Comparison of ENCODE assay signal across 23 cellular contexts in genomic region chr2:38783586-38783985, GRCh38.
"Had no signal": no experiment of that assay in that cellular context is flagged by ENCODE, and none has a peak within 500 bp of the region (broad histone marks: within the 10 kb centered on the region; RNA-seq: fewer than 3 reads in every experiment).

No MANE protein-coding gene starts in this region.

- FAIRE-seq: astrocyte, colon, endothelial cell of umbilical vein, urothelium cell line had no signal

- H3K9me3 Mint-ChIP-seq: activated naive CD8-positive, alpha-beta T cell treated with anti-CD3 and anti-CD28 coated beads for 36 hours; activated T-helper 2 cell treated with anti-CD3 and anti-CD28 coated beads, Interferon-gamma antibody, Interleukin-2, Interleukin-4, amounts not matched to agents 10 μg/mL and 5 μg/mL and 100 μg/mL, durations not matched to agents 14 hours and 24 hours and 36 hours; central memory CD8-positive, alpha-beta T cell; effector memory CD8-positive, alpha-beta T cell; naive thymus-derived CD8-positive, alpha-beta T cell; stimulated activated naive CD8-positive, alpha-beta T cell treated with anti-CD3 and anti-CD28 coated beads, Interleukin-15, amount 100 ng/mL, for 72 hours; T-helper 2 cell treated with Interferon-gamma antibody and Interleukin-4, amounts not matched to agents 5 μg/mL and 100 μg/mL, for 36 hours had no signal

- H3K4me3 Mint-ChIP-seq: activated naive CD8-positive, alpha-beta T cell treated with anti-CD3 and anti-CD28 coated beads for 36 hours; central memory CD8-positive, alpha-beta T cell; effector memory CD8-positive, alpha-beta T cell; naive thymus-derived CD8-positive, alpha-beta T cell; stimulated activated naive CD8-positive, alpha-beta T cell treated with anti-CD3 and anti-CD28 coated beads, Interleukin-15, amount 100 ng/mL, for 72 hours; T-helper 2 cell treated with Interferon-gamma antibody and Interleukin-4, amounts not matched to agents 5 μg/mL and 100 μg/mL, for 36 hours had no signal

- H3K9me3 ChIP-seq: left lung, suprapubic skin, tibial nerve had no signal

- H3K27ac ChIP-seq: suprapubic skin, tibial nerve, WERI-Rb-1 had no signal

- H3K27ac Mint-ChIP-seq: activated naive CD8-positive, alpha-beta T cell treated with anti-CD3 and anti-CD28 coated beads for 36 hours; activated T-helper 2 cell treated with anti-CD3 and anti-CD28 coated beads, Interferon-gamma antibody, Interleukin-2, Interleukin-4, amounts not matched to agents 10 μg/mL and 5 μg/mL and 100 μg/mL, durations not matched to agents 14 hours and 24 hours and 36 hours; effector memory CD8-positive, alpha-beta T cell; stimulated activated naive CD8-positive, alpha-beta T cell treated with anti-CD3 and anti-CD28 coated beads, Interleukin-15, amount 100 ng/mL, for 72 hours; T-helper 2 cell treated with Interferon-gamma antibody and Interleukin-4, amounts not matched to agents 5 μg/mL and 100 μg/mL, for 36 hours had no signal

- H3K27me3 ChIP-seq: left lung, suprapubic skin, tibial nerve had no signal

- H3K27me3 Mint-ChIP-seq: activated naive CD8-positive, alpha-beta T cell treated with anti-CD3 and anti-CD28 coated beads for 36 hours; central memory CD8-positive, alpha-beta T cell; effector memory CD8-positive, alpha-beta T cell; naive thymus-derived CD8-positive, alpha-beta T cell; stimulated activated naive CD8-positive, alpha-beta T cell treated with anti-CD3 and anti-CD28 coated beads, Interleukin-15, amount 100 ng/mL, for 72 hours had no signal

- ATAC-seq: effector memory CD8-positive, alpha-beta T cell; esophagus mucosa; naive thymus-derived CD8-positive, alpha-beta T cell; stimulated activated naive CD8-positive, alpha-beta T cell treated with anti-CD3 and anti-CD28 coated beads, Interleukin-15, amount 100 ng/mL, for 72 hours had no signal

- DNase-seq: activated CD4-positive, alpha-beta T cell treated with anti-CD3 and anti-CD28 coated beads for 1 hour; activated naive CD4-positive, alpha-beta T cell; activated naive CD8-positive, alpha-beta T cell treated with anti-CD3 and anti-CD28 coated beads for 36 hours; activated T-cell treated with anti-CD3 and anti-CD28 coated beads, Interleukin-2, amount 50 U/mL, for 1 hour; effector memory CD8-positive, alpha-beta T cell; foreskin melanocyte; kidney glomerular epithelial cell; left lung; naive thymus-derived CD8-positive, alpha-beta T cell; stimulated activated CD4-positive, alpha-beta T cell treated with anti-CD3 and anti-CD28 coated beads, Interleukin-4, amount 100 ng/mL, for 24 hours; stimulated activated naive CD8-positive, alpha-beta T cell treated with anti-CD3 and anti-CD28 coated beads, Interleukin-15, amount 100 ng/mL, for 72 hours; WERI-Rb-1 had no signal

- H3K4me3 ChIP-seq: left lung, lung, suprapubic skin, tibial nerve had no signal
